ENCODE assay signal across 29 cellular contexts in genomic region chr15:79689030-79689429, GRCh38.
"Had no signal": no experiment of that assay in that cellular context is flagged by ENCODE, and none has a peak within 500 bp of the region (broad histone marks: within the 10 kb centered on the region; RNA-seq: fewer than 3 reads in every experiment).

No MANE protein-coding gene starts in this region.

- H3K36me3 ChIP-seq: adrenal gland, breast epithelium, colonic mucosa had no signal

- H3K4me3 ChIP-seq: adrenal gland, breast epithelium, colonic mucosa, SK-N-MC had no signal

- H3K9me3 ChIP-seq: adrenal gland, colonic mucosa had no signal

- H3K27me3 ChIP-seq: breast epithelium, colonic mucosa had no signal

- ATAC-seq: activated CD4-positive, CD25-positive, alpha-beta regulatory T cell treated with anti-CD3 and anti-CD28 coated beads, Interleukin-2, amount 50 U/mL, for 24 hours; activated CD8-positive, alpha-beta T cell treated with anti-CD3 and anti-CD28 coated beads, Interleukin-2, amount 10 ng/mL, durations not matched to agents 7 days and 5 days; Panc1; Right ventricle myocardium inferior; T-cell had no signal

- H3K27ac ChIP-seq: adrenal gland, breast epithelium, colonic mucosa, SK-N-MC had no signal

- DNase-seq: activated CD4-positive, alpha-beta T cell treated with anti-CD3 and anti-CD28 coated beads for 4 hours; activated CD8-positive, alpha-beta memory T cell treated with anti-CD3 and anti-CD28 coated beads, Interleukin-2, amount 50 U/mL, for 48 hours; activated CD8-positive, alpha-beta T cell treated with anti-CD3 and anti-CD28 coated beads, Interleukin-2, amount 10 ng/mL, durations not matched to agents 7 days and 5 days; activated naive CD4-positive, alpha-beta T cell treated with anti-CD3 and anti-CD28 coated beads, Interleukin-2, amount 50 U/mL, for 16 hours; activated naive CD8-positive, alpha-beta T cell treated with anti-CD3 and anti-CD28 coated beads, Interleukin-2, amount 10 ng/mL, durations not matched to agents 7 days and 5 days; activated T-cell treated with anti-CD3 and anti-CD28 coated beads, Interleukin-2, amount 50 U/mL, for 1 hour; adrenal gland; anterior cingulate cortex; caudate nucleus; colonic mucosa; NCI-H1092; NCI-H1417 treated with DMSO at 0.1 percent for 48 hours; NCI-H1694; NCI-H2029 treated with DMSO at 0.1 percent for 48 hours; NCI-H345; NCI-H510A; NCI-H526 treated with DMSO at 0.1 percent for 48 hours; NCI-H82; OCI-M1; RPMI8226; T-cell; T-helper 2 cell; T1000 had no signal

- FAIRE-seq: TTC549 had no signal

- H3K4me1 ChIP-seq: adrenal gland, breast epithelium, colonic mucosa had no signal
